ENCODE assay signal across 1 cellular context in genomic region chr3:183502782-183503181, GRCh38.
TF ChIP-seq lines count a peak whose summit lies in the region.

No MANE protein-coding gene starts in this region.

TF ChIP-seq in GM23338, 12 proteins besides CTCF, POLR2A, EP300 and RAD21 (continued from another document):
- TF ChIP-seq REST (IDR thresholded peaks at IDR 0.05; ENCODE audit: unreplicated experiment) (no peak), ZNF462 (CRISPR knock-in tag; IDR thresholded peaks at IDR 0.05) (no peak), CREB1 (CRISPR knock-in tag; IDR thresholded peaks at IDR 0.05; ENCODE audit: low read depth) (no peak), ZNF331 (CRISPR knock-in tag; IDR thresholded peaks at IDR 0.05; ENCODE audit: low read depth) (no peak), NANOG (IDR thresholded peaks at IDR 0.05; ENCODE audit: borderline replicate concordance) (no peak), EZH2phosphoT487 (IDR thresholded peaks at IDR 0.05; ENCODE audit: unreplicated experiment) (no peak), ZNF114 (CRISPR knock-in tag; IDR thresholded peaks at IDR 0.05) (no peak), STAT1 (IDR thresholded peaks at IDR 0.05; ENCODE audit: unreplicated experiment) (no peak), JUNB (IDR thresholded peaks at IDR 0.05; ENCODE audit: unreplicated experiment) (no peak), ETS1 (IDR thresholded peaks at IDR 0.05) (no peak), EZH2 (IDR thresholded peaks at IDR 0.05; ENCODE audit: low read depth, unreplicated experiment) (no peak)
